ENCODE assay signal across 1 cellular context in the genomic region with DNA sequence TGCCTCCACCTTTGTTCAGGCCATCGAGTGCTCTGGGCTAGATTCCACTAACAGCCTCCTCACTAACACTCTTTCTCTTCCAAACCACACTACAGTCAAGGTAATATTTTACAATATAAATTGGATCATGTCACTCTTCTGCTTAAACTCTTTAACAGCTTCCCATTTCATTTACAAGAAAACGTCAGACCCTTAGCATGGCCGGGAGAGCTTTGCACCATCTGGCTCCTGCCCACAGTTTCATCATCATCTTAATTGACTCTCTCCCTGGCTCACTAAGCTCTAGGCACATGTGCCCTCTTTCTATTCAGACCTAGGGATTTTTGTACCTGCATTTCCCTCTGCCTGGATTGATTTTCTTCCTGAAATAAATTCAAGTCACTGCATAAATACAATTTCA.
TF ChIP-seq lines count a peak whose summit lies in the region.

No MANE protein-coding gene starts in this region.

TF ChIP-seq in GM23338, 12 proteins besides CTCF, POLR2A, EP300 and RAD21 (continued from another document):
- TF ChIP-seq, protein P1, sequence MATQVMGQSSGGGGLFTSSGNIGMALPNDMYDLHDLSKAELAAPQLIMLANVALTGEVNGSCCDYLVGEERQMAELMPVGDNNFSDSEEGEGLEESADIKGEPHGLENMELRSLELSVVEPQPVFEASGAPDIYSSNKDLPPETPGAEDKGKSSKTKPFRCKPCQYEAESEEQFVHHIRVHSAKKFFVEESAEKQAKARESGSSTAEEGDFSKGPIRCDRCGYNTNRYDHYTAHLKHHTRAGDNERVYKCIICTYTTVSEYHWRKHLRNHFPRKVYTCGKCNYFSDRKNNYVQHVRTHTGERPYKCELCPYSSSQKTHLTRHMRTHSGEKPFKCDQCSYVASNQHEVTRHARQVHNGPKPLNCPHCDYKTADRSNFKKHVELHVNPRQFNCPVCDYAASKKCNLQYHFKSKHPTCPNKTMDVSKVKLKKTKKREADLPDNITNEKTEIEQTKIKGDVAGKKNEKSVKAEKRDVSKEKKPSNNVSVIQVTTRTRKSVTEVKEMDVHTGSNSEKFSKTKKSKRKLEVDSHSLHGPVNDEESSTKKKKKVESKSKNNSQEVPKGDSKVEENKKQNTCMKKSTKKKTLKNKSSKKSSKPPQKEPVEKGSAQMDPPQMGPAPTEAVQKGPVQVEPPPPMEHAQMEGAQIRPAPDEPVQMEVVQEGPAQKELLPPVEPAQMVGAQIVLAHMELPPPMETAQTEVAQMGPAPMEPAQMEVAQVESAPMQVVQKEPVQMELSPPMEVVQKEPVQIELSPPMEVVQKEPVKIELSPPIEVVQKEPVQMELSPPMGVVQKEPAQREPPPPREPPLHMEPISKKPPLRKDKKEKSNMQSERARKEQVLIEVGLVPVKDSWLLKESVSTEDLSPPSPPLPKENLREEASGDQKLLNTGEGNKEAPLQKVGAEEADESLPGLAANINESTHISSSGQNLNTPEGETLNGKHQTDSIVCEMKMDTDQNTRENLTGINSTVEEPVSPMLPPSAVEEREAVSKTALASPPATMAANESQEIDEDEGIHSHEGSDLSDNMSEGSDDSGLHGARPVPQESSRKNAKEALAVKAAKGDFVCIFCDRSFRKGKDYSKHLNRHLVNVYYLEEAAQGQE (IDR thresholded peaks at IDR 0.05; ENCODE audit: unreplicated experiment), result no peak
- no peak for TF ChIP-seq JUNB (IDR thresholded peaks at IDR 0.05; ENCODE audit: unreplicated experiment)
- TF ChIP-seq POLR2AphosphoS5 (IDR thresholded peaks at IDR 0.05; ENCODE audit: low read depth), result no peak
- no peak for TF ChIP-seq STAT1 (IDR thresholded peaks at IDR 0.05; ENCODE audit: unreplicated experiment)
- TF ChIP-seq ZNF331 (CRISPR knock-in tag; IDR thresholded peaks at IDR 0.05; ENCODE audit: low read depth), result no peak
TF ChIP-seq in GM23338: peak in this region for 0.
